In genomic region chr19:645912-646797, GRCh38 we compare ENCODE assay signal across 1 cellular context.
TF ChIP-seq lines count a peak whose summit lies in the region.

No MANE protein-coding gene starts in this region.

TF ChIP-seq in HCT116, 20 proteins besides CTCF, POLR2A, EP300 and RAD21 (continued from another document):
- TF ChIP-seq POLR2AphosphoS5 (IDR thresholded peaks at IDR 0.05; ENCODE audit: low read depth, low read length) (no peak), ATF3 (IDR thresholded peaks at IDR 0.05) (no peak), CBX3 (IDR thresholded peaks at IDR 0.05; ENCODE audit: low read depth) (no peak), ZNF274 (IDR thresholded peaks at IDR 0.05; ENCODE audit: low read depth, low read length) (no peak)
